15 cellular contexts compared by ENCODE assay signal in the genomic region with DNA sequence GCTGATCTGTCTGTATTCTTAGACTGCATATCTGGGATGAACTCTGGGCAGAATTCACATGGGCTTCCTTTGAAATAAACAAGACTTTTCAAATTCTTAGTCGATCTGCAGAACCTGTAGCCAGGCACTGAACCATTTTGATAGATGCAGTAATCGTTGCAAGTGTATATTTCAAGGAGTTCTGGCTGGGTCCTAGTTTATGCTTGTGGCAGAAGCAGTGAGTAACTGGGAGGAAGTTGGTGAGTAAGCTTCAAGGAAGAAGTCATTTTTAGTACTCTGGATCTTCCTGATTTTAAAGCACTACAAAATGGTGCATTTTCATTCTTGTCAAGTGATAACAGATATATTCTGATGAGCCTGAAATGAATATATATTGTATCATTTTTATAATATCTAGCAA. TPM values are rescaled to one million over a fixed set of nuclear protein-coding genes. Genes with fewer than 3 reads are reported as not detected.
A peak's percentile ranks its signal among the peaks of the same experiment; 100 is the strongest.
DNase-seq lines count a peak whose midpoint lies in the region; ATAC-seq, FAIRE-seq and TF ChIP-seq lines count a peak whose summit lies in the region.
"Had no signal": no experiment of that assay in that cellular context is flagged by ENCODE, and none has a peak within 500 bp of the region (broad histone marks: within the 10 kb centered on the region; RNA-seq: fewer than 3 reads in every experiment).

No MANE protein-coding gene starts in this region.

- H3K9me3 ChIP-seq in Panc1 (ENCODE audit: control insufficient read depth, insufficient read depth, low read depth, low read length) (no peaks in the 10 kb centered on the region), Caco-2 (no peaks in the 10 kb centered on the region)
- no peaks in the 10 kb centered on the region for H3K9me3 ChIP-seq in naive thymus-derived CD4-positive, alpha-beta T cell (ENCODE audit: control insufficient read depth in 2 of 3, low read length in 3 of 3)

- H3K9me3 Mint-ChIP-seq in naive thymus-derived CD4-positive, alpha-beta T cell: no peaks in the 10 kb centered on the region
- no peaks in the 10 kb centered on the region for H3K9me3 Mint-ChIP-seq in activated T-cell treated with anti-CD3 and anti-CD28 coated beads, Interleukin-2, amount 50 U/mL, for 24 hours
- H3K9me3 Mint-ChIP-seq in Caco-2 (ENCODE audit: unreplicated experiment): no peaks in the 10 kb centered on the region

- no peak for TF ChIP-seq CTCF in Panc1 (IDR thresholded peaks at IDR 0.05)
- no peak for TF ChIP-seq CTCF in bronchial epithelial cell (IDR thresholded peaks at IDR 0.05; ENCODE audit: insufficient read depth, low read length, severe bottlenecking)
- TF ChIP-seq CTCF in Caco-2 (IDR thresholded peaks at IDR 0.05; ENCODE audit: insufficient read depth in 1 of 2, low read depth in 1 of 2, low read length in 1 of 2, severe bottlenecking in 1 of 2, unreplicated experiment in 1 of 2): no peak

- POLR2A ChIA-PET in Panc1 (lab: Charles Lee) (no interaction called here), Caco-2 (lab: Charles Lee) (no interaction called here)
- POLR2A ChIA-PET in naive thymus-derived CD4-positive, alpha-beta T cell (lab: Charles Lee): no interaction called here

- intact Hi-C loops in Panc1 (cut with micrococcal nuclease; ENCODE audit: unreplicated experiment): no loop called here
- intact Hi-C loops in naive thymus-derived CD4-positive, alpha-beta T cell (cut with micrococcal nuclease): loop anchor here in 1 of 2 donors (10.0 kb wide), 2 partner anchors 335 to 1515 kb away; a partner anchor contains a TSS
- intact Hi-C loops in Caco-2 (cut with micrococcal nuclease; ENCODE audit: unreplicated experiment): no loop called here

- H3K4me1 ChIP-seq in Panc1 (ENCODE audit: control insufficient read depth, insufficient read depth, low read length) (no peaks in the 10 kb centered on the region), Caco-2 (no peaks in the 10 kb centered on the region)
- H3K4me1 ChIP-seq in naive thymus-derived CD4-positive, alpha-beta T cell (ENCODE audit: control insufficient read depth in 2 of 2, insufficient read depth in 2 of 2, low read length in 2 of 2): no peaks in the 10 kb centered on the region

- peak; percentile 56 for ATAC-seq in Panc1
- ATAC-seq in naive thymus-derived CD4-positive, alpha-beta T cell: peak; percentile 40
- ATAC-seq in GM21825 (IDR thresholded peaks at IDR 0.05; ENCODE audit: unreplicated experiment): no peak
- ATAC-seq: activated CD8-positive, alpha-beta T cell treated with anti-CD3 and anti-CD28 coated beads, Interleukin-2, amount 10 ng/mL, durations not matched to agents 7 days and 5 days had no signal

- peaks cover 0 to 6% (median 0%) of the 10 kb centered on the region in 7 donors for H3K4me1 Mint-ChIP-seq in naive thymus-derived CD4-positive, alpha-beta T cell
- peaks cover 7% of the 10 kb centered on the region for H3K4me1 Mint-ChIP-seq in activated T-cell treated with anti-CD3 and anti-CD28 coated beads, Interleukin-2, amount 50 U/mL, for 24 hours (ENCODE audit: low read depth)
- no peaks in the 10 kb centered on the region for H3K4me1 Mint-ChIP-seq in Caco-2 (ENCODE audit: low read depth, unreplicated experiment)

- H3K4me3 ChIP-seq in Panc1 (ENCODE audit: low read depth in 2 of 2, low read length in 2 of 2) (no peak overlapping the region), bronchial epithelial cell (ENCODE audit: low read depth, low read length) (no peak overlapping the region), Caco-2 (ENCODE audit: low read depth, low read length) (no peak overlapping the region)
- no peak overlapping the region for H3K4me3 ChIP-seq in naive thymus-derived CD4-positive, alpha-beta T cell (ENCODE audit: low read length)

- H3K27me3 ChIP-seq in Panc1 (ENCODE audit: control insufficient read depth, insufficient read depth, low read length) (no peaks in the 10 kb centered on the region), bronchial epithelial cell (ENCODE audit: control insufficient read depth, insufficient read depth, low read length) (no peaks in the 10 kb centered on the region), Caco-2 (replicated peaks; ENCODE audit: control insufficient read depth, insufficient read depth, low read length) (no peaks in the 10 kb centered on the region)
- no peaks in the 10 kb centered on the region for H3K27me3 ChIP-seq in naive thymus-derived CD4-positive, alpha-beta T cell (ENCODE audit: control insufficient read depth in 2 of 2, insufficient read depth in 2 of 2, low read length in 2 of 2)

- H3K27me3 Mint-ChIP-seq in naive thymus-derived CD4-positive, alpha-beta T cell: no peaks in the 10 kb centered on the region
- no peaks in the 10 kb centered on the region for H3K27me3 Mint-ChIP-seq in activated T-cell treated with anti-CD3 and anti-CD28 coated beads, Interleukin-2, amount 50 U/mL, for 24 hours
- H3K27me3 Mint-ChIP-seq in Caco-2 (ENCODE audit: insufficient read depth, unreplicated experiment): no peaks in the 10 kb centered on the region

- H3K27ac ChIP-seq in Panc1 (ENCODE audit: low read length): no peak overlapping the region
- H3K27ac ChIP-seq in naive thymus-derived CD4-positive, alpha-beta T cell (ENCODE audit: low read depth, low read length): no peak overlapping the region

- CTCF ChIA-PET in Panc1 (lab: Charles Lee): no interaction called here
- CTCF ChIA-PET in naive thymus-derived CD4-positive, alpha-beta T cell (lab: Charles Lee): no interaction called here
- CTCF ChIA-PET in Caco-2 (lab: Charles Lee): no interaction called here

- no peak for FAIRE-seq in bronchial epithelial cell (lab: Jason Lieb, UNC)
- FAIRE-seq: GM12892, islet of Langerhans had no signal

- no peak overlapping the region for H3K4me3 Mint-ChIP-seq in naive thymus-derived CD4-positive, alpha-beta T cell
- H3K4me3 Mint-ChIP-seq in activated T-cell treated with anti-CD3 and anti-CD28 coated beads, Interleukin-2, amount 50 U/mL, for 24 hours: no peak overlapping the region
- no peak overlapping the region for H3K4me3 Mint-ChIP-seq in Caco-2 (ENCODE audit: unreplicated experiment)
- H3K4me3 Mint-ChIP-seq: activated CD8-positive, alpha-beta T cell treated with anti-CD3 and anti-CD28 coated beads, Interleukin-2, amount 10 ng/mL, durations not matched to agents 7 days and 5 days had no signal

- in situ Hi-C loops in Panc1 (cut with HindIII; ENCODE audit: low pct_unique_long_range_greater_than_20kb, low sequenced_read_pairs): no loop called here

- BruUV-seq in Panc1 (replicated peaks; lab: Mats Ljungman, UMichigan) (no TSS peak), Caco-2 (replicated peaks; lab: Mats Ljungman, UMichigan) (no TSS peak)

- DNase-seq in SIG-M5 treated with dmso at 0.1 percent for 504 hours (lab: John Stamatoyannopoulos, UW; ENCODE audit: unreplicated experiment): peak; percentile 55
- DNase-seq in SIG-M5 (lab: John Stamatoyannopoulos, UW): no peak
- DNase-seq in Panc1 (ENCODE audit: low read depth, low spot score): no peak
- DNase-seq in bronchial epithelial cell (ENCODE audit: low read depth): peak; percentile 54
- no peak for DNase-seq in naive thymus-derived CD4-positive, alpha-beta T cell
- no peak for DNase-seq in activated T-cell treated with anti-CD3 and anti-CD28 coated beads, Interleukin-2, amount 50 U/mL, for 24 hours
- DNase-seq in Caco-2: no peak
- DNase-seq: activated CD8-positive, alpha-beta T cell treated with anti-CD3 and anti-CD28 coated beads, Interleukin-2, amount 10 ng/mL, durations not matched to agents 7 days and 5 days; H7; NCI-H2029 treated with DMSO at 0.1 percent for 48 hours; stimulated activated CD4-positive, alpha-beta T cell treated with anti-CD3 and anti-CD28 coated beads, Interleukin-15, amount 100 ng/mL, for 24 hours; T-helper 2 cell had no signal

- no peak overlapping the region for H3K27ac Mint-ChIP-seq in naive thymus-derived CD4-positive, alpha-beta T cell
- H3K27ac Mint-ChIP-seq in activated T-cell treated with anti-CD3 and anti-CD28 coated beads, Interleukin-2, amount 50 U/mL, for 24 hours: no peak overlapping the region
- no peak overlapping the region for H3K27ac Mint-ChIP-seq in Caco-2 (ENCODE audit: unreplicated experiment)
- H3K27ac Mint-ChIP-seq: activated CD8-positive, alpha-beta T cell treated with anti-CD3 and anti-CD28 coated beads, Interleukin-2, amount 10 ng/mL, durations not matched to agents 7 days and 5 days had no signal

- H3K36me3 ChIP-seq in Panc1 (ENCODE audit: control insufficient read depth, insufficient read depth, low read length) (no peaks in the 10 kb centered on the region), bronchial epithelial cell (ENCODE audit: control insufficient read depth, insufficient read depth, low read length) (no peaks in the 10 kb centered on the region), Caco-2 (ENCODE audit: control insufficient read depth, insufficient read depth, low read length) (no peaks in the 10 kb centered on the region)
- H3K36me3 ChIP-seq in naive thymus-derived CD4-positive, alpha-beta T cell (ENCODE audit: control insufficient read depth in 2 of 3, insufficient read depth in 3 of 3, low read length in 3 of 3): no peaks in the 10 kb centered on the region

- peaks cover 0 to 6% (median 0%) of the 10 kb centered on the region in 5 donors for H3K36me3 Mint-ChIP-seq in naive thymus-derived CD4-positive, alpha-beta T cell
- H3K36me3 Mint-ChIP-seq in activated T-cell treated with anti-CD3 and anti-CD28 coated beads, Interleukin-2, amount 50 U/mL, for 24 hours (ENCODE audit: low read depth): peaks cover 35% of the 10 kb centered on the region
- no peaks in the 10 kb centered on the region for H3K36me3 Mint-ChIP-seq in Caco-2 (ENCODE audit: insufficient read depth, unreplicated experiment)

RNA-seq across cellular contexts. Expression of a gene that starts 9.5 kb away (rescaled TPM):
- total RNA-seq in Panc1 (2021; ENCODE audit: unreplicated experiment) (77.1 TPM), bronchial epithelial cell (8.8 and 11.6 TPM in 2 replicates), Caco-2 (2022) (48.0 and 50.2 TPM in 2 replicates)
- polyA plus RNA-seq in Panc1 (2012; ENCODE audit: insufficient read length): 42.6 TPM
- total RNA-seq in naive thymus-derived CD4-positive, alpha-beta T cell: 10 to 100 TPM; 13.6 to 73.7 (median 14.9) TPM
- 10 to 100 TPM; 64.3 to 89.8 TPM for polyA plus RNA-seq in naive thymus-derived CD4-positive, alpha-beta T cell

Comparison
In these comparisons a context has a peak if more than half of its experiments do, and no peak if none do; other contexts are left out.
1. DNase-seq: peak in SIG-M5 treated with dmso at 0.1 percent for 504 hours (single experiment) and bronchial epithelial cell (single experiment); none in SIG-M5 (single experiment), Panc1 (single experiment), naive thymus-derived CD4-positive, alpha-beta T cell (0 of 9), activated T-cell treated with anti-CD3 and anti-CD28 coated beads, Interleukin-2, amount 50 U/mL, for 24 hours (single experiment) and Caco-2 (0 of 2).